Comparison of ENCODE assay signal across 2 cellular contexts in the genomic region with DNA sequence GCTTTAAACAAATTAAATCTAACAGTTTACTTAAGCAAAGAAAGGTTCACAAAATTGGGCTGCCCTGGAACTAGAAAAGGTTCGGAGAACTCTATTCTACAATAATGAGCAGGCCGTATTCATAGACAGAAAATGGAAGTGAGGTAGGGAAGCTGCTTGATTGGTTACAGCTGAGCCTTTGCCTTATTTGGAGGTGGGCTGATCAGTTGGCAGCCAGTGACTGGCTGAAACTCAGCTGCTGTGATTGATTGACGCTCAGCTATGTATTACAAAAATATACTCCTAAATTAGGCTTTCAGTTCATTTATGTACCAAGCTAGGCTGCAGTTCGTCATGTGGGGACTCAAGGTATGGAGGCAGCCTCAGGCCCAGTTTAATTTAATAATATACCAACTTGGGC.
TF ChIP-seq lines count a peak whose summit lies in the region.

No MANE protein-coding gene starts in this region.

TF ChIP-seq in GM23338, 12 proteins besides CTCF, POLR2A, EP300 and RAD21:
- TF ChIP-seq, protein P1, sequence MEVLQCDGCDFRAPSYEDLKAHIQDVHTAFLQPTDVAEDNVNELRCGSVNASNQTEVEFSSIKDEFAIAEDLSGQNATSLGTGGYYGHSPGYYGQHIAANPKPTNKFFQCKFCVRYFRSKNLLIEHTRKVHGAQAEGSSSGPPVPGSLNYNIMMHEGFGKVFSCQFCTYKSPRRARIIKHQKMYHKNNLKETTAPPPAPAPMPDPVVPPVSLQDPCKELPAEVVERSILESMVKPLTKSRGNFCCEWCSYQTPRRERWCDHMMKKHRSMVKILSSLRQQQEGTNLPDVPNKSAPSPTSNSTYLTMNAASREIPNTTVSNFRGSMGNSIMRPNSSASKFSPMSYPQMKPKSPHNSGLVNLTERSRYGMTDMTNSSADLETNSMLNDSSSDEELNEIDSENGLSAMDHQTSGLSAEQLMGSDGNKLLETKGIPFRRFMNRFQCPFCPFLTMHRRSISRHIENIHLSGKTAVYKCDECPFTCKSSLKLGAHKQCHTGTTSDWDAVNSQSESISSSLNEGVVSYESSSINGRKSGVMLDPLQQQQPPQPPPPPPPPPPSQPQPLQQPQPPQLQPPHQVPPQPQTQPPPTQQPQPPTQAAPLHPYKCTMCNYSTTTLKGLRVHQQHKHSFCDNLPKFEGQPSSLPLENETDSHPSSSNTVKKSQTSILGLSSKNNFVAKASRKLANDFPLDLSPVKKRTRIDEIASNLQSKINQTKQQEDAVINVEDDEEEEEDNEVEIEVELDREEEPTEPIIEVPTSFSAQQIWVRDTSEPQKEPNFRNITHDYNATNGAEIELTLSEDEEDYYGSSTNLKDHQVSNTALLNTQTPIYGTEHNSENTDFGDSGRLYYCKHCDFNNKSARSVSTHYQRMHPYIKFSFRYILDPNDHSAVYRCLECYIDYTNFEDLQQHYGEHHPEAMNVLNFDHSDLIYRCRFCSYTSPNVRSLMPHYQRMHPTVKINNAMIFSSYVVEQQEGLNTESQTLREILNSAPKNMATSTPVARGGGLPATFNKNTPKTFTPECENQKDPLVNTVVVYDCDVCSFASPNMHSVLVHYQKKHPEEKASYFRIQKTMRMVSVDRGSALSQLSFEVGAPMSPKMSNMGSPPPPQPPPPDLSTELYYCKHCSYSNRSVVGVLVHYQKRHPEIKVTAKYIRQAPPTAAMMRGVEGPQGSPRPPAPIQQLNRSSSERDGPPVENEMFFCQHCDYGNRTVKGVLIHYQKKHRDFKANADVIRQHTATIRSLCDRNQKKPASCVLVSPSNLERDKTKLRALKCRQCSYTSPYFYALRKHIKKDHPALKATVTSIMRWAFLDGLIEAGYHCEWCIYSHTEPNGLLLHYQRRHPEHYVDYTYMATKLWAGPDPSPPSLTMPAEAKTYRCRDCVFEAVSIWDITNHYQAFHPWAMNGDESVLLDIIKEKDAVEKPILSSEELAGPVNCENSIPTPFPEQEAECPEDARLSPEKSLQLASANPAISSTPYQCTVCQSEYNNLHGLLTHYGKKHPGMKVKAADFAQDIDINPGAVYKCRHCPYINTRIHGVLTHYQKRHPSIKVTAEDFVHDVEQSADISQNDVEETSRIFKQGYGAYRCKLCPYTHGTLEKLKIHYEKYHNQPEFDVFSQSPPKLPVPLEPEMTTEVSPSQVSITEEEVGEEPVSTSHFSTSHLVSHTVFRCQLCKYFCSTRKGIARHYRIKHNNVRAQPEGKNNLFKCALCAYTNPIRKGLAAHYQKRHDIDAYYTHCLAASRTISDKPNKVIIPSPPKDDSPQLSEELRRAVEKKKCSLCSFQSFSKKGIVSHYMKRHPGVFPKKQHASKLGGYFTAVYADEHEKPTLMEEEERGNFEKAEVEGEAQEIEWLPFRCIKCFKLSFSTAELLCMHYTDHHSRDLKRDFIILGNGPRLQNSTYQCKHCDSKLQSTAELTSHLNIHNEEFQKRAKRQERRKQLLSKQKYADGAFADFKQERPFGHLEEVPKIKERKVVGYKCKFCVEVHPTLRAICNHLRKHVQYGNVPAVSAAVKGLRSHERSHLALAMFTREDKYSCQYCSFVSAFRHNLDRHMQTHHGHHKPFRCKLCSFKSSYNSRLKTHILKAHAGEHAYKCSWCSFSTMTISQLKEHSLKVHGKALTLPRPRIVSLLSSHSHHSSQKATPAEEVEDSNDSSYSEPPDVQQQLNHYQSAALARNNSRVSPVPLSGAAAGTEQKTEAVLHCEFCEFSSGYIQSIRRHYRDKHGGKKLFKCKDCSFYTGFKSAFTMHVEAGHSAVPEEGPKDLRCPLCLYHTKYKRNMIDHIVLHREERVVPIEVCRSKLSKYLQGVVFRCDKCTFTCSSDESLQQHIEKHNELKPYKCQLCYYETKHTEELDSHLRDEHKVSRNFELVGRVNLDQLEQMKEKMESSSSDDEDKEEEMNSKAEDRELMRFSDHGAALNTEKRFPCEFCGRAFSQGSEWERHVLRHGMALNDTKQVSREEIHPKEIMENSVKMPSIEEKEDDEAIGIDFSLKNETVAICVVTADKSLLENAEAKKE (CRISPR knock-in tag; IDR thresholded peaks at IDR 0.05), result no peak
- TF ChIP-seq STAT1 (IDR thresholded peaks at IDR 0.05; ENCODE audit: unreplicated experiment) (no peak), JUNB (IDR thresholded peaks at IDR 0.05; ENCODE audit: unreplicated experiment) (no peak), EZH2 (IDR thresholded peaks at IDR 0.05; ENCODE audit: low read depth, unreplicated experiment) (no peak), ZNF331 (CRISPR knock-in tag; IDR thresholded peaks at IDR 0.05; ENCODE audit: low read depth) (no peak)
- TF ChIP-seq, protein P2, sequence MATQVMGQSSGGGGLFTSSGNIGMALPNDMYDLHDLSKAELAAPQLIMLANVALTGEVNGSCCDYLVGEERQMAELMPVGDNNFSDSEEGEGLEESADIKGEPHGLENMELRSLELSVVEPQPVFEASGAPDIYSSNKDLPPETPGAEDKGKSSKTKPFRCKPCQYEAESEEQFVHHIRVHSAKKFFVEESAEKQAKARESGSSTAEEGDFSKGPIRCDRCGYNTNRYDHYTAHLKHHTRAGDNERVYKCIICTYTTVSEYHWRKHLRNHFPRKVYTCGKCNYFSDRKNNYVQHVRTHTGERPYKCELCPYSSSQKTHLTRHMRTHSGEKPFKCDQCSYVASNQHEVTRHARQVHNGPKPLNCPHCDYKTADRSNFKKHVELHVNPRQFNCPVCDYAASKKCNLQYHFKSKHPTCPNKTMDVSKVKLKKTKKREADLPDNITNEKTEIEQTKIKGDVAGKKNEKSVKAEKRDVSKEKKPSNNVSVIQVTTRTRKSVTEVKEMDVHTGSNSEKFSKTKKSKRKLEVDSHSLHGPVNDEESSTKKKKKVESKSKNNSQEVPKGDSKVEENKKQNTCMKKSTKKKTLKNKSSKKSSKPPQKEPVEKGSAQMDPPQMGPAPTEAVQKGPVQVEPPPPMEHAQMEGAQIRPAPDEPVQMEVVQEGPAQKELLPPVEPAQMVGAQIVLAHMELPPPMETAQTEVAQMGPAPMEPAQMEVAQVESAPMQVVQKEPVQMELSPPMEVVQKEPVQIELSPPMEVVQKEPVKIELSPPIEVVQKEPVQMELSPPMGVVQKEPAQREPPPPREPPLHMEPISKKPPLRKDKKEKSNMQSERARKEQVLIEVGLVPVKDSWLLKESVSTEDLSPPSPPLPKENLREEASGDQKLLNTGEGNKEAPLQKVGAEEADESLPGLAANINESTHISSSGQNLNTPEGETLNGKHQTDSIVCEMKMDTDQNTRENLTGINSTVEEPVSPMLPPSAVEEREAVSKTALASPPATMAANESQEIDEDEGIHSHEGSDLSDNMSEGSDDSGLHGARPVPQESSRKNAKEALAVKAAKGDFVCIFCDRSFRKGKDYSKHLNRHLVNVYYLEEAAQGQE (IDR thresholded peaks at IDR 0.05; ENCODE audit: unreplicated experiment), result no peak
- TF ChIP-seq, protein P3, sequence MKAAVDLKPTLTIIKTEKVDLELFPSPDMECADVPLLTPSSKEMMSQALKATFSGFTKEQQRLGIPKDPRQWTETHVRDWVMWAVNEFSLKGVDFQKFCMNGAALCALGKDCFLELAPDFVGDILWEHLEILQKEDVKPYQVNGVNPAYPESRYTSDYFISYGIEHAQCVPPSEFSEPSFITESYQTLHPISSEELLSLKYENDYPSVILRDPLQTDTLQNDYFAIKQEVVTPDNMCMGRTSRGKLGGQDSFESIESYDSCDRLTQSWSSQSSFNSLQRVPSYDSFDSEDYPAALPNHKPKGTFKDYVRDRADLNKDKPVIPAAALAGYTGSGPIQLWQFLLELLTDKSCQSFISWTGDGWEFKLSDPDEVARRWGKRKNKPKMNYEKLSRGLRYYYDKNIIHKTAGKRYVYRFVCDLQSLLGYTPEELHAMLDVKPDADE (IDR thresholded peaks at IDR 0.05), result no peak

TF ChIP-seq in K562, 482 proteins besides CTCF, POLR2A, EP300 and RAD21:
- TF ChIP-seq, protein P4, sequence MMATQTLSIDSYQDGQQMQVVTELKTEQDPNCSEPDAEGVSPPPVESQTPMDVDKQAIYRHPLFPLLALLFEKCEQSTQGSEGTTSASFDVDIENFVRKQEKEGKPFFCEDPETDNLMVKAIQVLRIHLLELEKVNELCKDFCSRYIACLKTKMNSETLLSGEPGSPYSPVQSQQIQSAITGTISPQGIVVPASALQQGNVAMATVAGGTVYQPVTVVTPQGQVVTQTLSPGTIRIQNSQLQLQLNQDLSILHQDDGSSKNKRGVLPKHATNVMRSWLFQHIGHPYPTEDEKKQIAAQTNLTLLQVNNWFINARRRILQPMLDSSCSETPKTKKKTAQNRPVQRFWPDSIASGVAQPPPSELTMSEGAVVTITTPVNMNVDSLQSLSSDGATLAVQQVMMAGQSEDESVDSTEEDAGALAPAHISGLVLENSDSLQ (IDR thresholded peaks at IDR 0.05), result peak; percentile 88
- TF ChIP-seq SRF (CRISPR knock-in tag; IDR thresholded peaks at IDR 0.05) (peak; percentile 27 to 90; a peak in 2 of 4 replicates), RCOR1 (IDR thresholded peaks at IDR 0.05; ENCODE audit: borderline replicate concordance in 1 of 2, low read depth in 2 of 2, low read length in 2 of 2) (peak in 1 of 2 experiments; percentile 41; a peak in 1 of 4 replicates), JUN (IDR thresholded peaks at IDR 0.05; ENCODE audit: borderline replicate concordance, low read depth, low read length) (no peak), JUN (CRISPR knock-in tag; IDR thresholded peaks at IDR 0.05; ENCODE audit: borderline replicate concordance) (no peak), ADNP (tag; IDR thresholded peaks at IDR 0.05) (no peak), PHF21A (IDR thresholded peaks at IDR 0.05; ENCODE audit: borderline replicate concordance, low read depth) (0 out of 2 replicates have a peak, but pooled peaks have one; percentile 38)
- TF ChIP-seq, protein P5, sequence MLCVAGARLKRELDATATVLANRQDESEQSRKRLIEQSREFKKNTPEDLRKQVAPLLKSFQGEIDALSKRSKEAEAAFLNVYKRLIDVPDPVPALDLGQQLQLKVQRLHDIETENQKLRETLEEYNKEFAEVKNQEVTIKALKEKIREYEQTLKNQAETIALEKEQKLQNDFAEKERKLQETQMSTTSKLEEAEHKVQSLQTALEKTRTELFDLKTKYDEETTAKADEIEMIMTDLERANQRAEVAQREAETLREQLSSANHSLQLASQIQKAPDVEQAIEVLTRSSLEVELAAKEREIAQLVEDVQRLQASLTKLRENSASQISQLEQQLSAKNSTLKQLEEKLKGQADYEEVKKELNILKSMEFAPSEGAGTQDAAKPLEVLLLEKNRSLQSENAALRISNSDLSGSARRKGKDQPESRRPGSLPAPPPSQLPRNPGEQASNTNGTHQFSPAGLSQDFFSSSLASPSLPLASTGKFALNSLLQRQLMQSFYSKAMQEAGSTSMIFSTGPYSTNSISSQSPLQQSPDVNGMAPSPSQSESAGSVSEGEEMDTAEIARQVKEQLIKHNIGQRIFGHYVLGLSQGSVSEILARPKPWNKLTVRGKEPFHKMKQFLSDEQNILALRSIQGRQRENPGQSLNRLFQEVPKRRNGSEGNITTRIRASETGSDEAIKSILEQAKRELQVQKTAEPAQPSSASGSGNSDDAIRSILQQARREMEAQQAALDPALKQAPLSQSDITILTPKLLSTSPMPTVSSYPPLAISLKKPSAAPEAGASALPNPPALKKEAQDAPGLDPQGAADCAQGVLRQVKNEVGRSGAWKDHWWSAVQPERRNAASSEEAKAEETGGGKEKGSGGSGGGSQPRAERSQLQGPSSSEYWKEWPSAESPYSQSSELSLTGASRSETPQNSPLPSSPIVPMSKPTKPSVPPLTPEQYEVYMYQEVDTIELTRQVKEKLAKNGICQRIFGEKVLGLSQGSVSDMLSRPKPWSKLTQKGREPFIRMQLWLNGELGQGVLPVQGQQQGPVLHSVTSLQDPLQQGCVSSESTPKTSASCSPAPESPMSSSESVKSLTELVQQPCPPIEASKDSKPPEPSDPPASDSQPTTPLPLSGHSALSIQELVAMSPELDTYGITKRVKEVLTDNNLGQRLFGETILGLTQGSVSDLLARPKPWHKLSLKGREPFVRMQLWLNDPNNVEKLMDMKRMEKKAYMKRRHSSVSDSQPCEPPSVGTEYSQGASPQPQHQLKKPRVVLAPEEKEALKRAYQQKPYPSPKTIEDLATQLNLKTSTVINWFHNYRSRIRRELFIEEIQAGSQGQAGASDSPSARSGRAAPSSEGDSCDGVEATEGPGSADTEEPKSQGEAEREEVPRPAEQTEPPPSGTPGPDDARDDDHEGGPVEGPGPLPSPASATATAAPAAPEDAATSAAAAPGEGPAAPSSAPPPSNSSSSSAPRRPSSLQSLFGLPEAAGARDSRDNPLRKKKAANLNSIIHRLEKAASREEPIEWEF (CRISPR knock-in tag; IDR thresholded peaks at IDR 0.05), result no peak
